19 cellular contexts compared by ENCODE assay signal in the genomic region with DNA sequence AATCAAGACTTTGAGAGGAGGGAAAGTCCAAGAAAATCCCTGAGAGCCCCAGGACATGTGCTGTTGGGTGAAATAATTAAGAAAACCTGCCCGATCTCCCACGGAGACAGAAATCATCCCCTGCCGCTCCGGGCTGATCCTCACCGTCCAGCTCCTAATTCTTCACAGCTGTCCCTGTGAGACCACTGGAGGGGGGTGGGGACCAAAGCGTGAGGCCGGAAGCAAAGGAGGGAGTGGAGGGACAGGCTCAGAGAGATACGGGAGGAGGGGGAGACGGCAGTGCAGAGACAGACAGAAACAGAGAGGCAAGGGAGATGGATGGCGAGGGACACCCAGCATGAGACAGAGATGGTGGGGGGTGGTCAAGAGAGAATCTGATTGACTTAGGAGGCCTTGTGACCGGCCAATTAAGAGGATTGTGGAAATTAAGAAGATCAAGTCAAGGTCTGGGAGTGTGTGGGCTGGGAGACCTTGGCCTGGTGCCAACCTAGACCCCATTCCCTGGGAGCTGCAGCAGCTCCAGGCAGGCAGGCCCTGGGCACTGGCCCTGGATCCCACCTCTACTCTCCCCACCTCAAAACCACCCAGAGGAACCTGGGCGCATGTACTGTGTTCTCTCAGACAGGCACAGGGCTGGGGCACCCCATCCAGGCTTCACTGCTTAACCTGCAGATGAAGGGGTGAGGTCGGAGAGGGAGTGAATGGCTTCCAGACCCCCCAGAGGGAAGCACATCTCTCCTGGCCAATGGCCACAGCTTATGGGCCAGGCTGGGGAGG.
DNase-seq lines count a peak whose midpoint lies in the region; ATAC-seq and TF ChIP-seq lines count a peak whose summit lies in the region.
"Had no signal": no experiment of that assay in that cellular context is flagged by ENCODE, and none has a peak within 500 bp of the region (broad histone marks: within the 10 kb centered on the region; RNA-seq: fewer than 3 reads in every experiment).

No MANE protein-coding gene starts in this region.

- H3K9me3 ChIP-seq in adipocyte (ENCODE audit: control insufficient read depth, low read length) = no peaks in the 10 kb centered on the region
- H3K9me3 ChIP-seq: esophagus squamous epithelium, HAP-1, tibial nerve had no signal

- H3K9ac ChIP-seq in adipocyte (ENCODE audit: low read length) = no peak overlapping the region

- H3K4me1 ChIP-seq in adipocyte (ENCODE audit: control insufficient read depth, insufficient read depth, low read length) = peaks cover 29% of the 10 kb centered on the region
- H3K4me1 ChIP-seq: esophagus squamous epithelium, HAP-1 had no signal

- no peaks in the 10 kb centered on the region for H3K36me3 Mint-ChIP-seq in nephron (ENCODE audit: low read depth)
- H3K36me3 Mint-ChIP-seq: naive B cell had no signal

- in situ Hi-C loops in GM13976 (cut with MboI; ENCODE audit: low sequenced_read_pairs, unreplicated experiment) = no loop called here

- TF ChIP-seq CTCF in GM13976 (IDR thresholded peaks at IDR 0.05; ENCODE audit: borderline replicate concordance, control extremely low read depth, extremely low read depth, insufficient read depth, missing control alignments) (no peak), nephron (IDR thresholded peaks at IDR 0.05; ENCODE audit: unreplicated experiment in 3 of 3) (no peak)

- peaks cover 54% of the 10 kb centered on the region for H3K4me1 Mint-ChIP-seq in nephron
- H3K4me1 Mint-ChIP-seq: B cell had no signal

- H3K36me3 ChIP-seq in adipocyte (ENCODE audit: control insufficient read depth, insufficient read depth, low read length, severe bottlenecking) = no peaks in the 10 kb centered on the region
- H3K36me3 ChIP-seq: esophagus squamous epithelium, HAP-1, tibial nerve had no signal

- H3K27me3 ChIP-seq in adipocyte (replicated peaks; ENCODE audit: control insufficient read depth, insufficient read depth, low read length) = no peaks in the 10 kb centered on the region
- H3K27me3 ChIP-seq: tibial nerve had no signal

- no peak overlapping the region for H3K4me3 ChIP-seq in adipocyte (ENCODE audit: low read length)
- H3K4me3 ChIP-seq: esophagus squamous epithelium, HAP-1, SK-N-MC, tibial nerve had no signal

- H3K4me3 Mint-ChIP-seq in nephron = peak overlapping the region in 1 of 3 experiments; percentile 44
- H3K4me3 Mint-ChIP-seq: B cell, naive B cell had no signal

- H3K9me3 Mint-ChIP-seq in nephron = no peaks in the 10 kb centered on the region
- H3K9me3 Mint-ChIP-seq: naive B cell had no signal

- H3K27ac Mint-ChIP-seq in nephron = peak overlapping the region; percentile 48 to 95 (median 69)
- H3K27ac Mint-ChIP-seq: B cell had no signal

- peak; percentile 10 for DNase-seq in AG08396 (ENCODE audit: low spot score)
- DNase-seq in GM13976 (ENCODE audit: low spot score) = peak; percentile 18
- DNase-seq in adipocyte (ENCODE audit: low read depth) = peak; percentile 20
- DNase-seq in NCI-H146 (lab: John Stamatoyannopoulos, UW) = no peak
- DNase-seq in ecto neural progenitor cell (ENCODE audit: low spot score) = no peak
- DNase-seq: dermis blood vessel endothelial cell; esophagus squamous epithelium; KG1; naive B cell; NCI-H1092 treated with DMSO at 0.1 percent for 48 hours; stimulated activated CD4-positive, alpha-beta T cell treated with anti-CD3 and anti-CD28 coated beads, Interleukin-4, amount 100 ng/mL, for 4 hours had no signal

- ATAC-seq in HG03342 (IDR thresholded peaks at IDR 0.05; ENCODE audit: unreplicated experiment) = no peak
- ATAC-seq in HG03108 (IDR thresholded peaks at IDR 0.05; ENCODE audit: unreplicated experiment) = no peak
- ATAC-seq: left colon had no signal

- H3K27me3 Mint-ChIP-seq in nephron (ENCODE audit: low read depth) = peaks cover 12% of the 10 kb centered on the region

Comparison
In these comparisons a context has a peak if more than half of its experiments do, and no peak if none do; other contexts are left out.
1. DNase-seq: peak in AG08396 (single experiment), GM13976 (single experiment) and adipocyte (single experiment); none in NCI-H146 (single experiment) and ecto neural progenitor cell (single experiment).